ENCODE assay signal across 1 cellular context in genomic region chr19:50537769-50538230, GRCh38.
TF ChIP-seq lines count a peak whose summit lies in the region.

No MANE protein-coding gene starts in this region.

TF ChIP-seq in IMR-90, 13 proteins besides CTCF, POLR2A, EP300 and RAD21:
- TF ChIP-seq RCOR1 (IDR thresholded peaks at IDR 0.05; ENCODE audit: insufficient replicate concordance, low read length), result no peak
- peak; percentile 79 for TF ChIP-seq SMC3 (IDR thresholded peaks at IDR 0.05; ENCODE audit: low read depth, low read length)
